Comparison of ENCODE assay signal across 1 cellular context in the genomic region with DNA sequence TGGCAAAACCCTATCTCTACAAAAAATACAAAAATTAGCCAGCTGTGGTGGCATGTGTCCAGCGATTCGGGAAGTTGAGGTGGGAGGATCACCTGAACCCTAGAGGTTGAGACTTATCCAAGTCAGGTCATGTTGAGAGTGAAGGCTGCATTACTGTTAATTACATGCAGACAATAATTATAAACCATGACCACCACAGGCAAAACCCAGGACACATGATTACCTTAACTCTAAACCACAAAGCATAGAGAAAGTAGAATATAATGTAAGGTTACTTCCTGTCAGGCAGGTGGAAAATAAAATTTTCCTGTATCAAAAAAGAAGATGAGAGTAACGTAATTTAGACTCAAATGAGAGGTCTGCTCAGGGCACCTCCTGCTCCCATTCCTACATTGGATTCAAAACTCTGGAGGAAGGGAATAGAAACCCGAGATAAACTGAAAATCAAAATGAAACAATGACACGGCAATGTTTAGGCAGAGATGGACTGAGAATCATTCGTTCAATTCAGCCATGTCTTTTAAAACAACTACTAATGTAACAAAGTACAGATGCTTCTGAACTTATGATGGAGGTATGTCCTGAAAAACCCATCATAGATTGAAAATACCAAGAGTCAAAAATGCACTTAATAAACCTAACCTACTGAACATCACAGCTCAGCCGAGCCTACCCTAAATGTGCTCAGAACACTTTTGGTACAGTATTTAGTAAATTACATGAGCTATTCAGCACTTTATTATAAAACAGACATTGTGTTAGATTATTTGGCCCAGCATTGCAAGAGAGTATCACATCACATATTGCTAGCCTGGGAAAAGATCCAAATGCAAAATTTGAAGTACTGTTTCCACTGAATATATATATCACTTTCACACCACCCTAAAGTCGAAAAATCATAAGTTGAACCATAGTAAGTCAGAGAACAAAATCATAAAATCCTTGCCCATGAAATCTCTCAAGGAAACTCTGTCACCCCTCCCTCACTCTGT.
TF ChIP-seq lines count a peak whose summit lies in the region.

No MANE protein-coding gene starts in this region.

TF ChIP-seq in H1, 55 proteins besides CTCF, POLR2A, EP300 and RAD21:
- TF ChIP-seq RFX5 (IDR thresholded peaks at IDR 0.05; ENCODE audit: borderline replicate concordance, low read depth, low read length) (no peak), BCL11A (IDR thresholded peaks at IDR 0.05; ENCODE audit: low read depth in 2 of 2, low read length in 2 of 2) (no peak), CREB1 (IDR thresholded peaks at IDR 0.05) (no peak), CHD2 (IDR thresholded peaks at IDR 0.05; ENCODE audit: low read length) (no peak), SP1 (IDR thresholded peaks at IDR 0.05; ENCODE audit: low read depth, low read length) (no peak), TCF12 (IDR thresholded peaks at IDR 0.05; ENCODE audit: low read depth, low read length) (no peak), CBX8 (IDR thresholded peaks at IDR 0.05; ENCODE audit: borderline replicate concordance, low read depth, low read length) (no peak), GTF2F1 (IDR thresholded peaks at IDR 0.05; ENCODE audit: borderline replicate concordance, low read depth, low read length) (no peak), BRCA1 (IDR thresholded peaks at IDR 0.05; ENCODE audit: low read depth, low read length) (no peak), KDM4A (IDR thresholded peaks at IDR 0.05; ENCODE audit: low read depth, low read length, severe bottlenecking) (no peak)
